12 cellular contexts compared by ENCODE assay signal in genomic region chr15:99143655-99144610, GRCh38. TPM values are rescaled to one million over a fixed set of nuclear protein-coding genes. Genes with fewer than 3 reads are reported as not detected.
DNase-seq lines count a peak whose midpoint lies in the region; ATAC-seq, FAIRE-seq and TF ChIP-seq lines count a peak whose summit lies in the region.
"Had no signal": no experiment of that assay in that cellular context is flagged by ENCODE, and none has a peak within 500 bp of the region (broad histone marks: within the 10 kb centered on the region; RNA-seq: fewer than 3 reads in every experiment).

No MANE protein-coding gene starts in this region.

- no peaks in the 10 kb centered on the region for H3K4me1 ChIP-seq in right cardiac atrium (ENCODE audit: control insufficient read depth, insufficient read depth, low read length)

- peak overlapping the region in 2 of 5 experiments; percentile 31 to 49 for H3K4me3 Mint-ChIP-seq in brain
- H3K4me3 Mint-ChIP-seq in activated T-cell treated with anti-CD3 and anti-CD28 coated beads, Interleukin-2, amount 50 U/mL, for 72 hours: no peak overlapping the region

- H3K9me3 Mint-ChIP-seq in brain: no peaks in the 10 kb centered on the region
- H3K9me3 Mint-ChIP-seq in activated T-cell treated with anti-CD3 and anti-CD28 coated beads, Interleukin-2, amount 50 U/mL, for 72 hours: no peaks in the 10 kb centered on the region

- peak overlapping the region; percentile 34 to 89 (median 78) for H3K27ac Mint-ChIP-seq in brain
- H3K27ac Mint-ChIP-seq in activated T-cell treated with anti-CD3 and anti-CD28 coated beads, Interleukin-2, amount 50 U/mL, for 72 hours: no peak overlapping the region

- H3K27me3 Mint-ChIP-seq in brain: no peaks in the 10 kb centered on the region
- no peaks in the 10 kb centered on the region for H3K27me3 Mint-ChIP-seq in activated T-cell treated with anti-CD3 and anti-CD28 coated beads, Interleukin-2, amount 50 U/mL, for 72 hours (ENCODE audit: low read depth)

- ATAC-seq in right cardiac atrium (peak; percentile 79 to 86), HG02970 (IDR thresholded peaks at IDR 0.05; ENCODE audit: low FRiP score, unreplicated experiment) (no peak), HG02870 (IDR thresholded peaks at IDR 0.05; ENCODE audit: unreplicated experiment) (no peak)
- ATAC-seq in activated T-cell treated with anti-CD3 and anti-CD28 coated beads, Interleukin-2, amount 50 U/mL, for 72 hours (replicated peaks in 1 of 2): no peak
- ATAC-seq: HCT116 had no signal

- DNase-seq in EH (ENCODE audit: low read depth) (peak; percentile 57), right cardiac atrium (peak; percentile 80 to 91 (median 84)), renal cortical epithelial cell (ENCODE audit: low read depth) (peak; percentile 74), frontal cortex (ENCODE audit: low spot score in 2 of 2) (no peak)
- DNase-seq in activated T-cell treated with anti-CD3 and anti-CD28 coated beads, Interleukin-2, amount 50 U/mL, for 72 hours: no peak
- DNase-seq: activated T-cell treated with anti-CD3 and anti-CD28 coated beads, Interleukin-2, amount 50 U/mL, for 1 hour; DMS 273 treated with DMSO at 0.1 percent for 48 hours; NCI-H446 treated with DMSO at 0.1 percent for 48 hours had no signal

- H3K27me3 ChIP-seq in right cardiac atrium (ENCODE audit: control insufficient read depth, insufficient read depth): no peaks in the 10 kb centered on the region

- no peak overlapping the region for H3K4me3 ChIP-seq in right cardiac atrium (ENCODE audit: low read length)

- FAIRE-seq in frontal cortex (lab: Jason Lieb, UNC): no peak

- peaks cover 20% of the 10 kb centered on the region for H3K36me3 Mint-ChIP-seq in brain
- no peaks in the 10 kb centered on the region for H3K36me3 Mint-ChIP-seq in activated T-cell treated with anti-CD3 and anti-CD28 coated beads, Interleukin-2, amount 50 U/mL, for 72 hours (ENCODE audit: insufficient read depth in 2 of 2)

- TF ChIP-seq CTCF in brain (conservative IDR thresholded peaks at IDR 0.05): no peak

- H3K27ac ChIP-seq in right cardiac atrium (ENCODE audit: low read length): peak overlapping the region; percentile 21

- H3K9me3 ChIP-seq in right cardiac atrium (ENCODE audit: control insufficient read depth, low read length): no peaks in the 10 kb centered on the region

- intact Hi-C loops in right cardiac atrium (cut with DNase I): no loop called here

- 75% methylated on average over 7 of the region's 7 CpGs for WGBS in right cardiac atrium

- peaks cover 29% of the 10 kb centered on the region for H3K4me1 Mint-ChIP-seq in brain
- no peaks in the 10 kb centered on the region for H3K4me1 Mint-ChIP-seq in activated T-cell treated with anti-CD3 and anti-CD28 coated beads, Interleukin-2, amount 50 U/mL, for 72 hours (ENCODE audit: low read depth)

RNA-seq across cellular contexts. Expression of gene SYNM, which starts 39.1 kb away (rescaled TPM):
- polyA plus RNA-seq in brain (ENCODE audit: insufficient read depth, low read depth, low replicate concordance): 20.2 TPM
- total RNA-seq in right cardiac atrium: 100 to 1,000 TPM; 184 to 463 (median 218) TPM
- 127 TPM for polyA plus RNA-seq in right cardiac atrium
- total RNA-seq in renal cortical epithelial cell: 1.7 and 6.0 TPM in 2 replicates
- 9.0 TPM for total RNA-seq in frontal cortex
- 1 to 10 TPM; 2.8 to 3.3 TPM for total RNA-seq in activated T-cell treated with anti-CD3 and anti-CD28 coated beads, Interleukin-2, amount 50 U/mL, for 72 hours

Comparison
In these comparisons a context has a peak if more than half of its experiments do, and no peak if none do; other contexts are left out.
1. DNase-seq: peak in EH (single experiment), right cardiac atrium (3 of 3) and renal cortical epithelial cell (single experiment); none in frontal cortex (0 of 2) and activated T-cell treated with anti-CD3 and anti-CD28 coated beads, Interleukin-2, amount 50 U/mL, for 72 hours (0 of 2).
2. ATAC-seq: peak in right cardiac atrium (2 of 2); none in HG02970 (single experiment), HG02870 (single experiment) and activated T-cell treated with anti-CD3 and anti-CD28 coated beads, Interleukin-2, amount 50 U/mL, for 72 hours (0 of 2).
3. RNA of gene SYNM, which starts 39.1 kb away (total RNA-seq): 184 to 463 TPM in right cardiac atrium; 9.0 TPM in frontal cortex (single experiment), 1.7 to 6.0 TPM in renal cortical epithelial cell and 2.8 to 3.3 TPM in activated T-cell treated with anti-CD3 and anti-CD28 coated beads, Interleukin-2, amount 50 U/mL, for 72 hours; every median in the first group is over 10 times any median in the second.